Comparison of ENCODE assay signal across 2 cellular contexts in the genomic region with DNA sequence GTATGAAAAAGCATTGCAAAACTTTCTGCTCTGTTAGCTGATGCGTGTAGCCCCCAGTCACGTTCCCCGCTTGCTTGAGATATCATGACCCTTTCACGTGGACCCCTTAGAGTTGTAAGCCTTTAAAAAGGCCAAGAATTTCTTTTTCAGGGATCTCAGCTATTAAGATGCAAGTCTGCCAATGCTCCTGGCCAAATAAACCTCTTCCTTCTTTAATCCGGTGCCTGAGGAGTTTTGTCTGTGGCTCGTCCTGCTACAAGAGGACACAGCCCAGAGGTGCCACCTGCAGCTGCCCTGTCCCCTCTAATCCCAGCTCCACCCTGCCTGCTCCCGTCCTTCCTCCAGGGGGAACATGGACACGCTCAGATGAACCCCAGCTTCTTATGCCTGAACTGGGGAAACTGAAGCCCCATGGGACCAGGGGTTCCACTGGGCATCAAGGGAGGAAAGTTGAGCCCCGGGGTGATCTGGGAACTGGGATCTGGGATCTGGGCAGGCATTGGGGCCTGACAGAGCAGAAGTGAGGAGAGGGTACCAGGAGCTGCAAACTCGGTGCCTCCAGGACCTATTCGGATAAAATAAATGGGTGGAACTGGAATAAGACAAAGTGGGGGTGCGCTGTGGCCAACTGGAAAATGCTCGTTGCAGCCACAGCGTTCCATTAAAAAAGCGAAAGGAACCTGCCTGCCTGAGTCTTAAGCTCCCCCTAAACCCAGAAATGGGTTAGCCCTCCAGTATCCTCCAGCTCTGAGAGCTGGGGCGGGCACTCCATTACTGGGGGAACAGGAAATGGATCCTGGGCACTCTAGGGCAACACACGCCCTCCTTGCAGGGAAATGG.
TF ChIP-seq lines count a peak whose summit lies in the region.

No MANE protein-coding gene starts in this region.

TF ChIP-seq in GM23338, 12 proteins besides CTCF, POLR2A, EP300 and RAD21 (continued from another document):
- TF ChIP-seq, protein P1, sequence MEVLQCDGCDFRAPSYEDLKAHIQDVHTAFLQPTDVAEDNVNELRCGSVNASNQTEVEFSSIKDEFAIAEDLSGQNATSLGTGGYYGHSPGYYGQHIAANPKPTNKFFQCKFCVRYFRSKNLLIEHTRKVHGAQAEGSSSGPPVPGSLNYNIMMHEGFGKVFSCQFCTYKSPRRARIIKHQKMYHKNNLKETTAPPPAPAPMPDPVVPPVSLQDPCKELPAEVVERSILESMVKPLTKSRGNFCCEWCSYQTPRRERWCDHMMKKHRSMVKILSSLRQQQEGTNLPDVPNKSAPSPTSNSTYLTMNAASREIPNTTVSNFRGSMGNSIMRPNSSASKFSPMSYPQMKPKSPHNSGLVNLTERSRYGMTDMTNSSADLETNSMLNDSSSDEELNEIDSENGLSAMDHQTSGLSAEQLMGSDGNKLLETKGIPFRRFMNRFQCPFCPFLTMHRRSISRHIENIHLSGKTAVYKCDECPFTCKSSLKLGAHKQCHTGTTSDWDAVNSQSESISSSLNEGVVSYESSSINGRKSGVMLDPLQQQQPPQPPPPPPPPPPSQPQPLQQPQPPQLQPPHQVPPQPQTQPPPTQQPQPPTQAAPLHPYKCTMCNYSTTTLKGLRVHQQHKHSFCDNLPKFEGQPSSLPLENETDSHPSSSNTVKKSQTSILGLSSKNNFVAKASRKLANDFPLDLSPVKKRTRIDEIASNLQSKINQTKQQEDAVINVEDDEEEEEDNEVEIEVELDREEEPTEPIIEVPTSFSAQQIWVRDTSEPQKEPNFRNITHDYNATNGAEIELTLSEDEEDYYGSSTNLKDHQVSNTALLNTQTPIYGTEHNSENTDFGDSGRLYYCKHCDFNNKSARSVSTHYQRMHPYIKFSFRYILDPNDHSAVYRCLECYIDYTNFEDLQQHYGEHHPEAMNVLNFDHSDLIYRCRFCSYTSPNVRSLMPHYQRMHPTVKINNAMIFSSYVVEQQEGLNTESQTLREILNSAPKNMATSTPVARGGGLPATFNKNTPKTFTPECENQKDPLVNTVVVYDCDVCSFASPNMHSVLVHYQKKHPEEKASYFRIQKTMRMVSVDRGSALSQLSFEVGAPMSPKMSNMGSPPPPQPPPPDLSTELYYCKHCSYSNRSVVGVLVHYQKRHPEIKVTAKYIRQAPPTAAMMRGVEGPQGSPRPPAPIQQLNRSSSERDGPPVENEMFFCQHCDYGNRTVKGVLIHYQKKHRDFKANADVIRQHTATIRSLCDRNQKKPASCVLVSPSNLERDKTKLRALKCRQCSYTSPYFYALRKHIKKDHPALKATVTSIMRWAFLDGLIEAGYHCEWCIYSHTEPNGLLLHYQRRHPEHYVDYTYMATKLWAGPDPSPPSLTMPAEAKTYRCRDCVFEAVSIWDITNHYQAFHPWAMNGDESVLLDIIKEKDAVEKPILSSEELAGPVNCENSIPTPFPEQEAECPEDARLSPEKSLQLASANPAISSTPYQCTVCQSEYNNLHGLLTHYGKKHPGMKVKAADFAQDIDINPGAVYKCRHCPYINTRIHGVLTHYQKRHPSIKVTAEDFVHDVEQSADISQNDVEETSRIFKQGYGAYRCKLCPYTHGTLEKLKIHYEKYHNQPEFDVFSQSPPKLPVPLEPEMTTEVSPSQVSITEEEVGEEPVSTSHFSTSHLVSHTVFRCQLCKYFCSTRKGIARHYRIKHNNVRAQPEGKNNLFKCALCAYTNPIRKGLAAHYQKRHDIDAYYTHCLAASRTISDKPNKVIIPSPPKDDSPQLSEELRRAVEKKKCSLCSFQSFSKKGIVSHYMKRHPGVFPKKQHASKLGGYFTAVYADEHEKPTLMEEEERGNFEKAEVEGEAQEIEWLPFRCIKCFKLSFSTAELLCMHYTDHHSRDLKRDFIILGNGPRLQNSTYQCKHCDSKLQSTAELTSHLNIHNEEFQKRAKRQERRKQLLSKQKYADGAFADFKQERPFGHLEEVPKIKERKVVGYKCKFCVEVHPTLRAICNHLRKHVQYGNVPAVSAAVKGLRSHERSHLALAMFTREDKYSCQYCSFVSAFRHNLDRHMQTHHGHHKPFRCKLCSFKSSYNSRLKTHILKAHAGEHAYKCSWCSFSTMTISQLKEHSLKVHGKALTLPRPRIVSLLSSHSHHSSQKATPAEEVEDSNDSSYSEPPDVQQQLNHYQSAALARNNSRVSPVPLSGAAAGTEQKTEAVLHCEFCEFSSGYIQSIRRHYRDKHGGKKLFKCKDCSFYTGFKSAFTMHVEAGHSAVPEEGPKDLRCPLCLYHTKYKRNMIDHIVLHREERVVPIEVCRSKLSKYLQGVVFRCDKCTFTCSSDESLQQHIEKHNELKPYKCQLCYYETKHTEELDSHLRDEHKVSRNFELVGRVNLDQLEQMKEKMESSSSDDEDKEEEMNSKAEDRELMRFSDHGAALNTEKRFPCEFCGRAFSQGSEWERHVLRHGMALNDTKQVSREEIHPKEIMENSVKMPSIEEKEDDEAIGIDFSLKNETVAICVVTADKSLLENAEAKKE (CRISPR knock-in tag; IDR thresholded peaks at IDR 0.05): no peak
- TF ChIP-seq ZNF114 (CRISPR knock-in tag; IDR thresholded peaks at IDR 0.05) (no peak), EZH2 (IDR thresholded peaks at IDR 0.05; ENCODE audit: low read depth, unreplicated experiment) (no peak), STAT1 (IDR thresholded peaks at IDR 0.05; ENCODE audit: unreplicated experiment) (no peak), EZH2phosphoT487 (IDR thresholded peaks at IDR 0.05; ENCODE audit: unreplicated experiment) (no peak)
- TF ChIP-seq, protein P2, sequence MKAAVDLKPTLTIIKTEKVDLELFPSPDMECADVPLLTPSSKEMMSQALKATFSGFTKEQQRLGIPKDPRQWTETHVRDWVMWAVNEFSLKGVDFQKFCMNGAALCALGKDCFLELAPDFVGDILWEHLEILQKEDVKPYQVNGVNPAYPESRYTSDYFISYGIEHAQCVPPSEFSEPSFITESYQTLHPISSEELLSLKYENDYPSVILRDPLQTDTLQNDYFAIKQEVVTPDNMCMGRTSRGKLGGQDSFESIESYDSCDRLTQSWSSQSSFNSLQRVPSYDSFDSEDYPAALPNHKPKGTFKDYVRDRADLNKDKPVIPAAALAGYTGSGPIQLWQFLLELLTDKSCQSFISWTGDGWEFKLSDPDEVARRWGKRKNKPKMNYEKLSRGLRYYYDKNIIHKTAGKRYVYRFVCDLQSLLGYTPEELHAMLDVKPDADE (IDR thresholded peaks at IDR 0.05): no peak

TF ChIP-seq in WTC11, 78 proteins besides CTCF, POLR2A, EP300 and RAD21 (continued from another document):
- TF ChIP-seq ZNF671 (CRISPR knock-in tag; IDR thresholded peaks at IDR 0.05) (no peak), ZNF121 (CRISPR knock-in tag; IDR thresholded peaks at IDR 0.05) (0 out of 2 replicates have a peak, but pooled peaks have one; percentile 3)
